In genomic region chr12:46209165-46209564, GRCh38 we compare ENCODE assay signal across 8 cellular contexts. TPM values are rescaled to one million over a fixed set of nuclear protein-coding genes. Genes with fewer than 3 reads are reported as not detected.
DNase-seq lines count a peak whose midpoint lies in the region; ATAC-seq and TF ChIP-seq lines count a peak whose summit lies in the region.

No MANE protein-coding gene starts in this region.

- no peak overlapping the region for H3K14ac ChIP-seq in trophoblast cell (ENCODE audit: low read length)

- no peak overlapping the region for H2AK5ac ChIP-seq in trophoblast cell (ENCODE audit: low read length)

- WGBS in trophoblast cell (ENCODE audit: extremely low coverage, insufficient coverage, insufficient read length), result no CpG with 5 or more reads among the region's 4 CpGs

- no peak overlapping the region for H4K8ac ChIP-seq in trophoblast cell (ENCODE audit: low read depth, low read length)

- no peaks in the 10 kb centered on the region for H3K27me3 ChIP-seq in trophoblast cell (ENCODE audit: insufficient read depth, low read length)

- H3K4me2 ChIP-seq in trophoblast cell (ENCODE audit: low read length), result no peak overlapping the region

- no peak overlapping the region for H4K12ac ChIP-seq in trophoblast cell (ENCODE audit: low read depth, low read length)

- no peak for TF ChIP-seq CTCF in cardiac fibroblast (IDR thresholded peaks at IDR 0.05; ENCODE audit: low read depth, low read length)

- peaks cover 2% of the 10 kb centered on the region for H3K79me2 ChIP-seq in trophoblast cell (ENCODE audit: control insufficient read depth, insufficient read depth, low read length, poor library complexity)

- no peaks in the 10 kb centered on the region for H3K9me3 ChIP-seq in trophoblast cell (ENCODE audit: insufficient read depth, low read depth, low read length)

- no peak overlapping the region for H2BK5ac ChIP-seq in trophoblast cell (ENCODE audit: low read depth, low read length, poor library complexity)

- no peak overlapping the region for H3K18ac ChIP-seq in trophoblast cell (ENCODE audit: low read length)

- peak overlapping the region; percentile 55 for H3K4ac ChIP-seq in trophoblast cell (ENCODE audit: low read depth, low read length)

- H3K23ac ChIP-seq in trophoblast cell (ENCODE audit: low read length), result no peak overlapping the region

- DNase-seq in DMS53 (lab: John Stamatoyannopoulos, UW) (peak; percentile 59), DMS53 treated with DMSO at 0.1 percent for 48 hours (lab: John Stamatoyannopoulos, UW; ENCODE audit: unreplicated experiment) (no peak), NCI-H1105 treated with DMSO at 0.1 percent for 48 hours (lab: John Stamatoyannopoulos, UW) (peak; percentile 56), cardiac fibroblast (ENCODE audit: low read depth in 2 of 2) (peak; percentile 32 to 61), trophoblast cell (no peak)
- no peak for DNase-seq in activated CD4-positive, CD25-positive, alpha-beta regulatory T cell (lab: John Stamatoyannopoulos, UW)

- ATAC-seq in HG02938 (IDR thresholded peaks at IDR 0.05; ENCODE audit: unreplicated experiment) (no peak), GM19455 (IDR thresholded peaks at IDR 0.05; ENCODE audit: unreplicated experiment) (no peak)

- peaks cover 4 to 13% of the 10 kb centered on the region in 2 experiments for H3K4me1 ChIP-seq in trophoblast cell (ENCODE audit: control insufficient read depth in 1 of 2, insufficient read depth in 2 of 2, low read length in 2 of 2)

- H2BK12ac ChIP-seq in trophoblast cell (ENCODE audit: low read length), result no peak overlapping the region

- no peak overlapping the region for H3K9ac ChIP-seq in trophoblast cell (ENCODE audit: low read length)

- H3K36me3 ChIP-seq in trophoblast cell (ENCODE audit: control insufficient read depth in 1 of 2, insufficient read depth in 2 of 2, low read length in 2 of 2), result peaks cover 4 to 34% of the 10 kb centered on the region in 2 experiments

- no peak overlapping the region for H4K91ac ChIP-seq in trophoblast cell (ENCODE audit: low read depth, low read length)

- no peaks in the 10 kb centered on the region for H3K79me1 ChIP-seq in trophoblast cell (ENCODE audit: low read length)

- no peak overlapping the region for H2AFZ ChIP-seq in trophoblast cell (ENCODE audit: insufficient read depth, low read length, poor library complexity)

- no peak overlapping the region for H2BK120ac ChIP-seq in trophoblast cell (ENCODE audit: insufficient read depth, low read length, poor library complexity)

- H3K27ac ChIP-seq in trophoblast cell (ENCODE audit: low read depth, low read length), result no peak overlapping the region

- H3K4me3 ChIP-seq in cardiac fibroblast (replicated peaks in 1 of 2; ENCODE audit: low read depth in 2 of 2, low read length in 2 of 2), result no peak overlapping the region
- H3K4me3 ChIP-seq in trophoblast cell (ENCODE audit: low read depth, low read length), result no peak overlapping the region

RNA-seq across cellular contexts. Expression of gene SLC38A1, which starts 59.7 kb away (rescaled TPM):
- 376 TPM in 2 replicates for polyA plus RNA-seq in trophoblast cell (2013)

Comparison
In these comparisons a context has a peak if more than half of its experiments do, and no peak if none do; other contexts are left out.
1. DNase-seq: peak in DMS53 (single experiment), NCI-H1105 treated with DMSO at 0.1 percent for 48 hours (single experiment) and cardiac fibroblast (2 of 2); none in DMS53 treated with DMSO at 0.1 percent for 48 hours (single experiment), trophoblast cell (0 of 2) and activated CD4-positive, CD25-positive, alpha-beta regulatory T cell (0 of 4).